8 cellular contexts compared by ENCODE assay signal in the genomic region with DNA sequence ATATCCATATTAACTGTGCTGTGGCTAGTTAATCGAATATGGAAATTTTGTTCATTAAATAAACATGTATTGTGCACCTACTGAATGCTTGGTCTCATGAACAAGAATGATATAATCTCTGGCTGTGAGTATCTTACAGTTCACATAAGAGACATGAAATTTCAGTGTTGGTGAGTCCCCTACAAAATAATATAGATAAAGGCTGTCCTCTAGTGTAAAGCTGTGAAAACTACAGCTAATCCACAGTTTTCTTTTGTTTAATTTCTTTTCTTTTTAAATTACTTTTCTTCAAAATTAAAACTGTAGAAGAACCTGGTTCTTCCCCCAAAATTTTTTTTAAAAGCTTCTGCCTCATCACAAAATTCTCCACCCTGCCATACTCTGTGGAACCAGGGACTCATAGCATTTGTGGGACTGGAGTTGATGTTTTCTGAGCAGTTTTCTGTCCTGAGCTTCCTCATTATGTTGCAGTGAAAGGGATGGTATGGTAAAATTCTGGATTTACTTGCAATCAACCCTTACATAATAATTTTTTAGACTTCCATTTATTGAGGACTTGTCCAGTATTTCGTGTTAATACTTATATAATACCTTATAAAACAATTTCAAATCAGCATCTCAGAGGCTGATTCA.
DNase-seq lines count a peak whose midpoint lies in the region; ATAC-seq and TF ChIP-seq lines count a peak whose summit lies in the region.

No MANE protein-coding gene starts in this region.

- peaks cover 7% of the 10 kb centered on the region for H3K4me1 Mint-ChIP-seq in GM23338
- peaks cover 35% of the 10 kb centered on the region for H3K4me1 Mint-ChIP-seq in endodermal cell

- no peaks in the 10 kb centered on the region for H3F3A ChIP-seq in GM23338 (replicated peaks; ENCODE audit: low read depth)

- peak; percentile 63 to 93 for TF ChIP-seq CTCF in GM23338 (conservative IDR thresholded peaks at IDR 0.05; ENCODE audit: low read depth in 2 of 2)
- peak; percentile 75 for TF ChIP-seq CTCF in endodermal cell (conservative IDR thresholded peaks at IDR 0.05)
- TF ChIP-seq CTCF in psoas muscle (IDR thresholded peaks at IDR 0.05): peak; percentile 52

- no peak overlapping the region for H3K27ac ChIP-seq in GM23338 (ENCODE audit: low read depth)
- no peak overlapping the region for H3K27ac ChIP-seq in endodermal cell (ENCODE audit: low read depth, low read length)
- H3K27ac ChIP-seq in psoas muscle: no peak overlapping the region

- H3K4me3 Mint-ChIP-seq in GM23338 (no peak overlapping the region), endodermal cell (no peak overlapping the region)

- peaks cover 2% of the 10 kb centered on the region for H3K27me3 Mint-ChIP-seq in GM23338 (ENCODE audit: insufficient read depth, low read depth, poor library complexity)
- no peaks in the 10 kb centered on the region for H3K27me3 Mint-ChIP-seq in endodermal cell (ENCODE audit: insufficient read depth)

- H3K4me1 ChIP-seq in GM23338 (ENCODE audit: insufficient read depth): peaks cover 4% of the 10 kb centered on the region; the same call in 1 of the 2 replicates
- H3K4me1 ChIP-seq in endodermal cell (ENCODE audit: control insufficient read depth, insufficient read depth, low read length): peaks cover 4% of the 10 kb centered on the region
- H3K4me1 ChIP-seq in psoas muscle: no peaks in the 10 kb centered on the region

- intact Hi-C loops in psoas muscle (cut with DNase I): loop anchor here (5.0 to 10.0 kb wide), 2 partner anchors 145 to 148 kb away; no protein-coding TSS in a partner anchor

- H3K9me3 Mint-ChIP-seq in GM23338 (no peaks in the 10 kb centered on the region), endodermal cell (no peaks in the 10 kb centered on the region)

- H3K9me3 ChIP-seq in endodermal cell (ENCODE audit: control insufficient read depth, low read length) (no peaks in the 10 kb centered on the region), psoas muscle (no peaks in the 10 kb centered on the region)

- ATAC-seq in GM23338: peak; percentile 51; the same call in 2 of the 3 replicates
- ATAC-seq in psoas muscle: no peak
- ATAC-seq in HG02981 (IDR thresholded peaks at IDR 0.05; ENCODE audit: unreplicated experiment): no peak
- no peak for ATAC-seq in HG03097 (IDR thresholded peaks at IDR 0.05; ENCODE audit: low FRiP score, unreplicated experiment)

- H3K36me3 Mint-ChIP-seq in GM23338 (ENCODE audit: low read depth) (no peaks in the 10 kb centered on the region), endodermal cell (ENCODE audit: low read depth) (peaks cover 3% of the 10 kb centered on the region)

- H3K27me3 ChIP-seq in GM23338 (ENCODE audit: insufficient read depth): no peaks in the 10 kb centered on the region
- no peaks in the 10 kb centered on the region for H3K27me3 ChIP-seq in endodermal cell (ENCODE audit: control insufficient read depth, insufficient read depth, low read length, poor library complexity, severe bottlenecking)
- H3K27me3 ChIP-seq in psoas muscle (ENCODE audit: insufficient read depth in 3 of 3, low read length in 2 of 3): no peaks in the 10 kb centered on the region

- WGBS in endodermal cell (ENCODE audit: insufficient coverage in 1 of 2, insufficient read length in 1 of 2), 2 experiments: 30% methylated on average over 2 of the region's 2 CpGs; no CpG with 5 or more reads in 1 of the 2 experiments
- WGBS in psoas muscle, 3 donors: 16 to 44% (median 37%) methylated on average over 2 of the region's 2 CpGs

- H3K79me2 ChIP-seq in GM23338 (replicated peaks; ENCODE audit: insufficient read depth): no peaks in the 10 kb centered on the region

- H3K36me3 ChIP-seq in GM23338 (ENCODE audit: insufficient read depth) (no peaks in the 10 kb centered on the region), endodermal cell (ENCODE audit: control insufficient read depth, insufficient read depth, low read length) (no peaks in the 10 kb centered on the region), psoas muscle (ENCODE audit: insufficient read depth in 1 of 2, low read depth in 1 of 2) (no peaks in the 10 kb centered on the region)

- no peak overlapping the region for H3K9ac ChIP-seq in endodermal cell (ENCODE audit: extremely low read depth, low read length, poor library complexity, severe bottlenecking)

- no peak overlapping the region for H2AFZ ChIP-seq in GM23338

- no peaks in the 10 kb centered on the region for H3K9me2 ChIP-seq in GM23338 (ENCODE audit: insufficient read depth)

- H3K27ac Mint-ChIP-seq in GM23338 (no peak overlapping the region), endodermal cell (peak overlapping the region; percentile 35)

- H4K20me1 ChIP-seq in GM23338 (replicated peaks; ENCODE audit: insufficient read depth): no peaks in the 10 kb centered on the region

- no peak overlapping the region for H3K4me2 ChIP-seq in GM23338

- DNase-seq in GM23338 (ENCODE audit: low spot score) (peak; percentile 60), NCI-H2196 (lab: John Stamatoyannopoulos, UW; ENCODE audit: unreplicated experiment) (peak; percentile 28), endodermal cell (no peak), psoas muscle (no peak), mesenteric fat pad (ENCODE audit: low spot score) (no peak)
- no peak for DNase-seq in activated CD4-positive, CD25-positive, alpha-beta regulatory T cell treated with anti-CD3 and anti-CD28 coated beads, Interleukin-2, amount 50 U/mL, for 72 hours

- no peak overlapping the region for H3K4me3 ChIP-seq in GM23338
- H3K4me3 ChIP-seq in endodermal cell (ENCODE audit: low read length): no peak overlapping the region
- H3K4me3 ChIP-seq in psoas muscle: no peak overlapping the region

TF ChIP-seq in GM23338, 12 proteins besides CTCF, POLR2A, EP300 and RAD21:
- TF ChIP-seq ZNF462 (CRISPR knock-in tag; IDR thresholded peaks at IDR 0.05): no peak
- TF ChIP-seq ZNF331 (CRISPR knock-in tag; IDR thresholded peaks at IDR 0.05; ENCODE audit: low read depth): no peak
- TF ChIP-seq ZNF114 (CRISPR knock-in tag; IDR thresholded peaks at IDR 0.05): no peak
- no peak for TF ChIP-seq CREB1 (CRISPR knock-in tag; IDR thresholded peaks at IDR 0.05; ENCODE audit: low read depth)
- no peak for TF ChIP-seq POLR2AphosphoS5 (IDR thresholded peaks at IDR 0.05; ENCODE audit: low read depth)
- no peak for TF ChIP-seq NANOG (IDR thresholded peaks at IDR 0.05; ENCODE audit: borderline replicate concordance)
- no peak for TF ChIP-seq EZH2 (IDR thresholded peaks at IDR 0.05; ENCODE audit: low read depth, unreplicated experiment)
- TF ChIP-seq JUNB (IDR thresholded peaks at IDR 0.05; ENCODE audit: unreplicated experiment): no peak

Comparison
In these comparisons a context has a peak if more than half of its experiments do, and no peak if none do; other contexts are left out.
1. DNase-seq: peak in GM23338 (single experiment) and NCI-H2196 (single experiment); none in endodermal cell (single experiment), psoas muscle (0 of 2), activated CD4-positive, CD25-positive, alpha-beta regulatory T cell treated with anti-CD3 and anti-CD28 coated beads, Interleukin-2, amount 50 U/mL, for 72 hours (single experiment) and mesenteric fat pad (single experiment).
2. Peak in every context shown above with its lines, with median percentiles within 50 percentile points of each other: CTCF ChIP-seq.